In genomic region chr3:100850721-100851120, GRCh38 we compare ENCODE assay signal across 10 cellular contexts.
"Had no signal": no experiment of that assay in that cellular context is flagged by ENCODE, and none has a peak within 500 bp of the region (broad histone marks: within the 10 kb centered on the region; RNA-seq: fewer than 3 reads in every experiment).

No MANE protein-coding gene starts in this region.

- H3K4me1 ChIP-seq: HAP-1 had no signal

- FAIRE-seq: HepG2, K562 had no signal

- ATAC-seq: HCT116, HepG2, K562 had no signal

- DNase-seq: GM23248, GOT3, H7, HFFc6, KG1 had no signal

- H3K9me3 ChIP-seq: HAP-1 had no signal

- H3K36me3 ChIP-seq: HAP-1 had no signal

- H3K4me3 ChIP-seq: GM23248, HAP-1, K562 had no signal

- H3K27ac ChIP-seq: GM23248, HL-60 had no signal

- H2AFZ ChIP-seq: GM23248 had no signal

- H3K9ac ChIP-seq: GM23248 had no signal
